9 cellular contexts compared by ENCODE assay signal in the genomic region with DNA sequence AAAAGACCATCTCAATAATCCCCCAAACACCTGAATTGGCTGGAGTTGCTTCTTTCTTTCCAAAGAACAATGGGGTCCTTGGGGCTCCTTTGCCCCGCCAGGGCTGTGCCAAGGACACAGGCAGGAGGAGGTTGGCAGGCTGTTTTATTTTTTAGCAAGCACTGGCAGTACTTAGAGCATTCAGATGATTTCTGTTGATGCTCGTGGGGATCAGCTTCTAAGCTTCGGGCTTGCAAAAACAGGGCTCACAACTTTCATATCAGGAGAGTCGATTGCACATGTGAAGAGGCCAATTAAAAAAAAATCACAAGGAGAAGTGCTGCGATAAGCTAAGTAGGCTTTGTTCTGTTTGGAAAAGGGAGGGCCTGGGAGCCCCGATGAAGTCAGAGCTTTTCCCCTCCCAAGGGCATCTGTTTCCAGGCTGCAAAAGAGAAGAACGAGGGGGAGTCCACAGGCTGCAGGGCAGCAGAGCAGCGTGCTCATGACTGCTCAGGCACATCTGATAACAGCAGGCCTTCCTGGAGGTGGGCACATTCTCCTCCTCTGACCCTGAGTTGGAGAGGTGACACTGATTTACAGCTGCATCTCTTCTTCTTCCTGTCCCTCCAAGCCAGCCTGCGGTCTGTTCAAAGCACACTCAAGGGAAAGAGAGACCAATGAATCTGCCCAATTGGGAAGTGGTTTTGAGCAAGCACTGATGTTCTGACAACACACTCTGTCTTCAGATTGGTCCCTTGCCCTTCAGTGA. TPM values are rescaled to one million over a fixed set of nuclear protein-coding genes. Genes with fewer than 3 reads are reported as not detected.
DNase-seq lines count a peak whose midpoint lies in the region; ATAC-seq, FAIRE-seq and TF ChIP-seq lines count a peak whose summit lies in the region.
"Had no signal": no experiment of that assay in that cellular context is flagged by ENCODE, and none has a peak within 500 bp of the region (broad histone marks: within the 10 kb centered on the region; RNA-seq: fewer than 3 reads in every experiment).

No MANE protein-coding gene starts in this region.

- no peak overlapping the region for H3K9ac ChIP-seq in K562 (ENCODE audit: insufficient read depth in 1 of 2, low read depth in 2 of 2, low read length in 2 of 2)

- DNase-seq in NCI-H128 (lab: John Stamatoyannopoulos, UW; ENCODE audit: unreplicated experiment) (peak; percentile 50), K562 (ENCODE audit: extremely low read depth in 1 of 4, low spot score in 3 of 4) (no peak), pancreas (peak in 3 of 6 donors; percentile 13 to 29 (median 24)), NCI-H526 (lab: John Stamatoyannopoulos, UW) (no peak), esophagus squamous epithelium (lab: John Stamatoyannopoulos, UW) (no peak)

- H3K27me3 ChIP-seq in K562 (ENCODE audit: control insufficient read depth in 2 of 2, insufficient read depth in 2 of 2, low read length in 2 of 2) (peaks cover 0 to 15% of the 10 kb centered on the region in 2 experiments; a peak in 1 of 5 replicates), pancreas (no peaks in the 10 kb centered on the region), esophagus squamous epithelium (no peaks in the 10 kb centered on the region)

- no peak overlapping the region for H3K4me2 ChIP-seq in K562 (ENCODE audit: insufficient read depth, low read length)

- TF ChIP-seq CTCF in K562 (IDR thresholded peaks at IDR 0.05 in 2 of 3, conservative IDR thresholded peaks at IDR 0.05 in 1 of 3; ENCODE audit: insufficient read depth in 2 of 3, low read depth in 1 of 3, low read length in 3 of 3) (no peak), pancreas (IDR thresholded peaks at IDR 0.05) (no peak), esophagus squamous epithelium (IDR thresholded peaks at IDR 0.05) (no peak)

- in situ Hi-C loops in K562 (cut with MboI) = no loop called here

- TF ChIP-seq POLR2A in K562 (conservative IDR thresholded peaks at IDR 0.05) = no peak
- no peak for TF ChIP-seq POLR2A in esophagus squamous epithelium (IDR thresholded peaks at IDR 0.05)

- ATAC-seq in GM18907 (IDR thresholded peaks at IDR 0.05; ENCODE audit: unreplicated experiment) = peak; percentile 39
- peak; percentile 40; the same call in 2 of the 3 replicates for ATAC-seq in K562
- ATAC-seq in pancreas = peak; percentile 50 to 92 (median 84)
- no peak for ATAC-seq in GM18870 (IDR thresholded peaks at IDR 0.05; ENCODE audit: unreplicated experiment)
- ATAC-seq in HG02852 (IDR thresholded peaks at IDR 0.05; ENCODE audit: unreplicated experiment) = no peak

- CTCF ChIA-PET in K562 (lab: Yijun Ruan, JAX; ENCODE audit: low intra/inter-chr PET ratio) = no interaction called here

- FAIRE-seq in K562 (lab: Jason Lieb, UNC) = no peak
- no peak for FAIRE-seq in pancreas (lab: Jason Lieb, UNC)

- no TSS peak for BruUV-seq in K562 (replicated peaks; lab: Mats Ljungman, UMichigan)

- H3K4me1 ChIP-seq in K562 (replicated peaks in 1 of 2; ENCODE audit: control insufficient read depth in 2 of 2, insufficient read depth in 2 of 2, low read length in 2 of 2) (peaks cover 0 to 15% of the 10 kb centered on the region in 2 experiments; a peak in 3 of 5 replicates), pancreas (peaks cover 0 to 4% (median 0%) of the 10 kb centered on the region in 3 donors), esophagus squamous epithelium (peaks cover 7 to 41% (median 8%) of the 10 kb centered on the region in 3 donors)

- H4K20me1 ChIP-seq in K562 (replicated peaks; ENCODE audit: control insufficient read depth, insufficient read depth, low read length) = no peaks in the 10 kb centered on the region

- TF ChIP-seq RAD21 in K562 (CRISPR knock-in tag; conservative IDR thresholded peaks at IDR 0.05 in 1 of 2, IDR thresholded peaks at IDR 0.05 in 1 of 2) = no peak

- POLR2A ChIA-PET in K562 (lab: Yijun Ruan, JAX) = interaction anchor here (1.1 kb wide), 1 partner anchor 10 kb away, joined by 3 read pairs; no protein-coding TSS in a partner anchor

- WGBS in K562 (ENCODE audit: insufficient coverage, low coverage, missing lambda C conversion rate) = 2% methylated on average over 9 of the region's 9 CpGs
- WGBS in pancreas, 2 donors = 18 to 21% methylated on average over 9 of the region's 9 CpGs
- 30 to 31% methylated on average over 7 to 8 of the region's 9 CpGs for WGBS in esophagus squamous epithelium, 2 donors

- H3K9me1 ChIP-seq in K562 (ENCODE audit: control insufficient read depth, insufficient read depth, low read length) = no peaks in the 10 kb centered on the region

- H3K4me3 ChIP-seq in K562 = no peak overlapping the region
- H3K4me3 ChIP-seq in pancreas = no peak overlapping the region
- H3K4me3 ChIP-seq in esophagus squamous epithelium = no peak overlapping the region

- intact Hi-C loops in K562 (cut with micrococcal nuclease) (no loop called here), pancreas (cut with DNase I) (no loop called here), esophagus squamous epithelium (cut with DNase I) (no loop called here)

- H3K79me2 ChIP-seq in K562 (ENCODE audit: control insufficient read depth, insufficient read depth, low read length) = no peaks in the 10 kb centered on the region

- H3K9me3 ChIP-seq in K562 (replicated peaks; ENCODE audit: control insufficient read depth, insufficient read depth, low read depth, low read length) (no peaks in the 10 kb centered on the region), pancreas (no peaks in the 10 kb centered on the region), esophagus squamous epithelium (no peaks in the 10 kb centered on the region)

- H2AFZ ChIP-seq in K562 (ENCODE audit: low read depth, low read length) = no peak overlapping the region

- no peak overlapping the region for H3K27ac ChIP-seq in K562 (ENCODE audit: extremely low read depth, low read depth, low read length)
- H3K27ac ChIP-seq in pancreas = no peak overlapping the region
- H3K27ac ChIP-seq in esophagus squamous epithelium = peak overlapping the region in 1 of 4 donors; percentile 22
- H3K27ac ChIP-seq: HL-60 had no signal

- TF ChIP-seq EP300 in K562 (IDR thresholded peaks at IDR 0.05; ENCODE audit: low read length) = no peak

- H3K36me3 ChIP-seq in K562 (ENCODE audit: control insufficient read depth, insufficient read depth, low read length) (no peaks in the 10 kb centered on the region), pancreas (no peaks in the 10 kb centered on the region), esophagus squamous epithelium (no peaks in the 10 kb centered on the region)

TF ChIP-seq in K562, 482 proteins besides CTCF, POLR2A, EP300 and RAD21 (continues in another document):
- no peak for TF ChIP-seq ZNF324 (CRISPR knock-in tag; IDR thresholded peaks at IDR 0.05)
- TF ChIP-seq NFRKB (IDR thresholded peaks at IDR 0.05; ENCODE audit: low read depth) = no peak
- no peak for TF ChIP-seq PHTF2 (CRISPR knock-in tag; IDR thresholded peaks at IDR 0.05)
- TF ChIP-seq PTRF (tag; IDR thresholded peaks at IDR 0.05) = no peak
- TF ChIP-seq, protein P1, sequence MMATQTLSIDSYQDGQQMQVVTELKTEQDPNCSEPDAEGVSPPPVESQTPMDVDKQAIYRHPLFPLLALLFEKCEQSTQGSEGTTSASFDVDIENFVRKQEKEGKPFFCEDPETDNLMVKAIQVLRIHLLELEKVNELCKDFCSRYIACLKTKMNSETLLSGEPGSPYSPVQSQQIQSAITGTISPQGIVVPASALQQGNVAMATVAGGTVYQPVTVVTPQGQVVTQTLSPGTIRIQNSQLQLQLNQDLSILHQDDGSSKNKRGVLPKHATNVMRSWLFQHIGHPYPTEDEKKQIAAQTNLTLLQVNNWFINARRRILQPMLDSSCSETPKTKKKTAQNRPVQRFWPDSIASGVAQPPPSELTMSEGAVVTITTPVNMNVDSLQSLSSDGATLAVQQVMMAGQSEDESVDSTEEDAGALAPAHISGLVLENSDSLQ (IDR thresholded peaks at IDR 0.05) = peak; percentile 74
- TF ChIP-seq POLR2B (IDR thresholded peaks at IDR 0.05; ENCODE audit: low read depth, partially characterized antibody) = no peak
- TF ChIP-seq MECOM (CRISPR knock-in tag; IDR thresholded peaks at IDR 0.05) = no peak
- 0 out of 2 replicates have a peak, but pooled peaks have one; percentile 29 for TF ChIP-seq ETV1 (tag; conservative IDR thresholded peaks at IDR 0.05; ENCODE audit: low read depth)
- TF ChIP-seq ASH1L (IDR thresholded peaks at IDR 0.05; ENCODE audit: borderline replicate concordance, low read depth, partially characterized antibody) = no peak
- TF ChIP-seq ETV6 (IDR thresholded peaks at IDR 0.05; ENCODE audit: borderline replicate concordance in 1 of 2, low read depth in 2 of 2, low read length in 1 of 2) = no peak
- TF ChIP-seq ETV6 (CRISPR knock-in tag; IDR thresholded peaks at IDR 0.05; ENCODE audit: borderline replicate concordance) = no peak
- no peak for TF ChIP-seq NR2C2 (CRISPR knock-in tag; IDR thresholded peaks at IDR 0.05)
- peak; percentile 22; the same call in 1 of the 2 replicates for TF ChIP-seq NR2C2 (tag; IDR thresholded peaks at IDR 0.05)

RNA-seq across cellular contexts. Expression of a gene that starts 27.3 kb away (rescaled TPM):
- total RNA-seq in K562 (2011; cell fraction: chromatin; rRNA removed; ENCODE audit: low replicate concordance) = 0.93 and 1.4 TPM in 2 replicates
- 1.2 and 1.3 TPM in 2 replicates for total RNA-seq in K562 (2011; cell fraction: nucleolus; rRNA removed)
- 0.73 and 1.5 TPM in 2 replicates for total RNA-seq in K562 (2011; cell fraction: nucleoplasm; rRNA removed)
- total RNA-seq in K562 (2014; rRNA removed) (2.8 and 4.2 TPM in 2 replicates), K562 (2014; rRNA removed; fragmentation: Illumina TruSeq; extraction: Trizol) (4.8 and 6.9 TPM in 2 replicates), K562 (2015; rRNA removed; fragmentation: Illumina TruSeq; extraction: Trizol) (2.1 and 2.8 TPM in 2 replicates), K562 (2021) (3.6 and 3.8 TPM in 2 replicates), pancreas (1 to 10 TPM; 2.4 to 8.2 (median 4.9) TPM), esophagus squamous epithelium (10 to 100 TPM in 1 of 4 donors, 1 to 10 TPM in 3; 6.9 to 17.5 (median 9.4) TPM)
- polyA plus RNA-seq in K562 (2011; rRNA removed) (1.8 and 2.0 TPM in 2 replicates), K562 (2014; fragmentation: Illumina TruSeq; extraction: Trizol) (3.2 and 3.6 TPM in 2 replicates), K562 (2014; fragmentation: Nextera tagmentation; extraction: Ambion mirVana) (1 to 10 TPM; 5.4 to 6.3 TPM), K562 (2014; rRNA removed) (4.0 and 5.4 TPM in 2 replicates), pancreas (1 to 10 TPM; 2.6 to 6.1 TPM)
- 0.75 and 1.1 TPM in 2 replicates for polyA plus RNA-seq in K562 (2011; cell fraction: cytosol; rRNA removed)
- polyA plus RNA-seq in K562 (2011; cell fraction: nucleus; rRNA removed) = 0.97 and 1.2 TPM in 2 replicates
- polyA plus RNA-seq in K562 (2012) = 1.4 and 2.7 TPM in 2 replicates
- polyA minus RNA-seq in K562 (2011; rRNA and poly(A)+ RNA removed) = 0.60 and 1.4 TPM in 2 replicates
- 0.57 and 3.0 TPM in 2 replicates for polyA minus RNA-seq in K562 (2011; cell fraction: cytosol; rRNA and poly(A)+ RNA removed)
- polyA minus RNA-seq in K562 (2011; cell fraction: nucleus; rRNA and poly(A)+ RNA removed) = 0.67 and 2.1 TPM in 2 replicates

Comparison
In these comparisons a context has a peak if more than half of its experiments do, and no peak if none do; other contexts are left out.
1. ATAC-seq: peak in GM18907 (single experiment), K562 (single experiment) and pancreas (4 of 4); none in GM18870 (single experiment) and HG02852 (single experiment).